ENCODE assay signal across 22 cellular contexts in the genomic region with DNA sequence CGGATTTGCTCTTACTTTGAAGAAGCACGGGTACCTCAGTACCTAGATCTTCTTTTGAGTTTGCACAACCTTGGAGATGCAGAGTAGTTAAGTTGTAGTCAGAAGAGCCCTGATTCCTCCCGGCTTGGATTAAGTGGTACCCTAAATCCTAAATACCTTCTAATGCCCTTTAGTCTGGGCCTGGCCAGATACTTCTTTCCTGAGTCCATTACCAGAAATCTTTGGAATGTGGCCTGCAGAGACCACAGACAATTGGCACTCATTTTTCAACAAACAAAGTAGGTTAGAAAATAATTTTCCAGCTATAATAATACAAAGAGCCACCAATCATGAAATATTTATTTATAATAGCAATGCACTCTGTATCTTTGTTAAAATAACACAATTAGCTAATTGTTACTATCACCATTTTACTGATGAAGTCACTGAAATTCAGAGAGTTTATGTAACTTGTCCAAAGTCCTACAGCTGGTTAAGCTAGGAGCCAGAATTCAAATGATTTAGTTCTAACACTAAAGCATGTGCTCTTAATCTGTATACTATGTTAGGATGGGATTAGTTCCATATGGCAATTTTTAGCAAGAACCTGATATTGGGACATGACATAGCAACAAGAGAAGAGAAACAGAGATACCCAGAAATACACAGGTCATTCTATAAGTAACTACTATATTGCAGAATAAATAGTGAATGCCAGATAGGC.
DNase-seq lines count a peak whose midpoint lies in the region; ATAC-seq and TF ChIP-seq lines count a peak whose summit lies in the region.
"Had no signal": no experiment of that assay in that cellular context is flagged by ENCODE, and none has a peak within 500 bp of the region (broad histone marks: within the 10 kb centered on the region; RNA-seq: fewer than 3 reads in every experiment).

No MANE protein-coding gene starts in this region.

- H3K36me3 ChIP-seq in Karpas-422 (ENCODE audit: insufficient read depth, low read length) (no peaks in the 10 kb centered on the region), osteoblast (ENCODE audit: insufficient read depth, low read length) (no peaks in the 10 kb centered on the region)
- H3K36me3 ChIP-seq: breast epithelium had no signal

- H3K4me3 ChIP-seq in Karpas-422 (ENCODE audit: low read length): no peak overlapping the region
- H3K4me3 ChIP-seq in osteoblast (ENCODE audit: insufficient read depth, low read length): no peak overlapping the region
- H3K4me3 ChIP-seq: breast epithelium, GM12878, testis had no signal

- H3K27me3 ChIP-seq in Karpas-422 (ENCODE audit: low read length) (no peaks in the 10 kb centered on the region), osteoblast (ENCODE audit: insufficient read depth, low read length) (no peaks in the 10 kb centered on the region)
- H3K27me3 ChIP-seq: breast epithelium, foreskin keratinocyte, testis had no signal

- no peak for TF ChIP-seq CTCF in AG09319 (IDR thresholded peaks at IDR 0.05; ENCODE audit: low read depth, low read length)
- no peak for TF ChIP-seq CTCF in osteoblast (IDR thresholded peaks at IDR 0.05; ENCODE audit: extremely low read depth, low read depth, low read length)

- peaks cover 4% of the 10 kb centered on the region; the same call in 1 of the 2 replicates for H3K9me2 ChIP-seq in Karpas-422 (replicated peaks; ENCODE audit: insufficient read depth, low read length)

- DNase-seq in AG09319 (ENCODE audit: extremely low read depth, low read depth) (peak; percentile 38), Karpas-422 (no peak), dedifferentiated amniotic fluid mesenchymal stem cell (ENCODE audit: extremely low spot score) (peak; percentile 34), osteoblast (ENCODE audit: insufficient read length, low spot score, missing footprints) (peak; percentile 26), RPMI8226 (no peak)
- DNase-seq in stimulated activated CD4-positive, alpha-beta T cell treated with anti-CD3 and anti-CD28 coated beads, Interleukin-2, amount 100 ng/mL, for 24 hours: no peak
- DNase-seq in stimulated activated CD4-positive, alpha-beta T cell treated with anti-CD3 and anti-CD28 coated beads, Interleukin-1b, Interleukin-23, amount 100 ng/mL, for 48 hours: no peak
- DNase-seq: activated CD4-positive, alpha-beta T cell treated with anti-CD3 and anti-CD28 coated beads for 48 hours; DMS79; foreskin keratinocyte; H9; naive thymus-derived CD4-positive, alpha-beta T cell; NCI-H1417; NCI-H2171; NCI-H748 treated with DMSO at 0.1 percent for 48 hours; right cardiac atrium; testis had no signal

- H4K20me1 ChIP-seq in Karpas-422 (ENCODE audit: insufficient read depth, low read depth, low read length) (no peaks in the 10 kb centered on the region), osteoblast (ENCODE audit: insufficient read depth, low read length) (no peaks in the 10 kb centered on the region)

- H3K79me2 ChIP-seq in Karpas-422 (ENCODE audit: low read length) (no peaks in the 10 kb centered on the region), osteoblast (ENCODE audit: insufficient read depth, low read length) (no peaks in the 10 kb centered on the region)

- H3K27ac ChIP-seq in Karpas-422 (ENCODE audit: low read length) (no peak overlapping the region), osteoblast (ENCODE audit: low read depth, low read length) (no peak overlapping the region)
- H3K27ac ChIP-seq: breast epithelium, foreskin keratinocyte, testis had no signal

- H3K4me1 ChIP-seq in Karpas-422 (ENCODE audit: low read length) (no peaks in the 10 kb centered on the region), osteoblast (ENCODE audit: insufficient read depth, low read length) (no peaks in the 10 kb centered on the region)
- H3K4me1 ChIP-seq: breast epithelium, foreskin keratinocyte, testis had no signal

- H2AFZ ChIP-seq in Karpas-422 (ENCODE audit: low read length): peak overlapping the region; percentile 81
- no peak overlapping the region for H2AFZ ChIP-seq in osteoblast (ENCODE audit: low read length)

- H3K4me2 ChIP-seq in Karpas-422 (ENCODE audit: low read depth, low read length, poor library complexity, severe bottlenecking) (no peak overlapping the region), osteoblast (ENCODE audit: insufficient read depth, low read length) (no peak overlapping the region)

- ATAC-seq in GM21423 (IDR thresholded peaks at IDR 0.05; ENCODE audit: unreplicated experiment): no peak
- ATAC-seq: foreskin keratinocyte; GM12878; naive thymus-derived CD4-positive, alpha-beta T cell; Panc1; right cardiac atrium; stimulated activated effector memory CD8-positive, alpha-beta T cell treated with anti-CD3 and anti-CD28 coated beads, Interleukin-12 subunit alpha, Interleukin-12 subunit beta, amount 100 ng/mL, for 72 hours had no signal

- H3K9me3 ChIP-seq in Karpas-422 (ENCODE audit: low read length) (no peaks in the 10 kb centered on the region), osteoblast (ENCODE audit: low read depth, low read length) (no peaks in the 10 kb centered on the region)
- H3K9me3 ChIP-seq: breast epithelium, testis had no signal

- H3K9ac ChIP-seq in Karpas-422 (ENCODE audit: low read length): no peak overlapping the region

Comparison
In these comparisons a context has a peak if more than half of its experiments do, and no peak if none do; other contexts are left out.
1. DNase-seq: peak in AG09319 (single experiment), dedifferentiated amniotic fluid mesenchymal stem cell (single experiment) and osteoblast (single experiment); none in Karpas-422 (single experiment), stimulated activated CD4-positive, alpha-beta T cell treated with anti-CD3 and anti-CD28 coated beads, Interleukin-2, amount 100 ng/mL, for 24 hours (0 of 2), RPMI8226 (single experiment) and stimulated activated CD4-positive, alpha-beta T cell treated with anti-CD3 and anti-CD28 coated beads, Interleukin-1b, Interleukin-23, amount 100 ng/mL, for 48 hours (single experiment).